Comparison of ENCODE assay signal across 10 cellular contexts in the genomic region with DNA sequence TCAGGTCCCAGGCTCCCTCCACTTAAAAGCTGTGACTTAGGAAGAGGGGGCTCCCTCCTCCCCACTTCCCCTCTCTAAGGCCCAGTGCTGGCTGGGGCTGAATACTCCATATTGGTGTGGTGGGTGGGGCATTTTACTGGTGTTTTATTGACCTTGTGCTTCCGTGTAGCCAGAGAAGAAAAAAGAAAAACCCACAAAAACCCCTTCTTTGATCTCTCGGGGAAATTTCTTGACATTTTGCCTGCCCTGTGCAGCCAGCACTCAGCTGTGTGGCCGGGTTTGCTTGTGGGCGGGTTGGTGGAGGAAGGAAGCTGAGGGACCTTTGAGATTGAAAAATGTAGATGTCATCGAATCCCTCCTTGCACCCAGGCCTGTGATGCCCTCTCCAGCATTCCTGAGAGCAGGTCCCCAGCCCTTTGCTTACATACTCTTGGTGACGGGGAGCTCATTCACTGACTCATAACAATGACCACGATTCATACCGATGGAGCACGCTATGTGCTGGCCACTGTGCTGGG. TPM values are rescaled to one million over a fixed set of nuclear protein-coding genes. Genes with fewer than 3 reads are reported as not detected.
DNase-seq lines count a peak whose midpoint lies in the region; ATAC-seq and TF ChIP-seq lines count a peak whose summit lies in the region.
"Had no signal": no experiment of that assay in that cellular context is flagged by ENCODE, and none has a peak within 500 bp of the region (broad histone marks: within the 10 kb centered on the region; RNA-seq: fewer than 3 reads in every experiment).

No MANE protein-coding gene starts in this region.

- H3K79me2 ChIP-seq in mammary epithelial cell (ENCODE audit: insufficient read depth, low read length): no peaks in the 10 kb centered on the region

- peak; percentile 18 for TF ChIP-seq POLR2A in GM15510 (IDR thresholded peaks at IDR 0.05; ENCODE audit: borderline replicate concordance, extremely low read depth, insufficient read length)

- peak overlapping the region; percentile 76 for H3K4me3 Mint-ChIP-seq in natural killer cell
- H3K4me3 Mint-ChIP-seq in glutamatergic neuron (ENCODE audit: unreplicated experiment): no peak overlapping the region
- H3K4me3 Mint-ChIP-seq: HFFc6 had no signal

- BruUV-seq in mammary epithelial cell (replicated peaks; lab: Mats Ljungman, UMichigan): no TSS peak

- peaks cover 0 to 3% of the 10 kb centered on the region in 2 donors for H3K9me3 Mint-ChIP-seq in natural killer cell
- H3K9me3 Mint-ChIP-seq in glutamatergic neuron (ENCODE audit: unreplicated experiment): peaks cover 5% of the 10 kb centered on the region

- no peak overlapping the region for H3K4me2 ChIP-seq in mammary epithelial cell (ENCODE audit: insufficient read depth, low read depth, low read length)

- no peaks in the 10 kb centered on the region for H3K9me3 ChIP-seq in mammary epithelial cell (replicated peaks; ENCODE audit: insufficient read depth, low read length)

- ATAC-seq in HG03354 (IDR thresholded peaks at IDR 0.05; ENCODE audit: poor library complexity, severe bottlenecking, unreplicated experiment) (peak; percentile 60), natural killer cell (peak; percentile 59 to 85 (median 72))

- no peaks in the 10 kb centered on the region for H4K20me1 ChIP-seq in mammary epithelial cell (ENCODE audit: insufficient read depth, low read length)

- 50% methylated on average over 8 of the region's 9 CpGs for WGBS in mammary epithelial cell (ENCODE audit: low coverage, missing lambda C conversion rate)

- no peak overlapping the region for H3K4me3 ChIP-seq in mammary epithelial cell (replicated peaks in 1 of 3; ENCODE audit: insufficient read depth in 1 of 3, low read depth in 2 of 3, low read length in 3 of 3)

- no peaks in the 10 kb centered on the region for H3K4me1 ChIP-seq in mammary epithelial cell (ENCODE audit: insufficient read depth, low read length)

- no peak overlapping the region for H2AFZ ChIP-seq in mammary epithelial cell (ENCODE audit: low read depth, low read length)

- H3K27ac ChIP-seq in mammary epithelial cell (ENCODE audit: insufficient read depth, low read depth, low read length): no peak overlapping the region
- H3K27ac ChIP-seq: VCaP had no signal

- no peaks in the 10 kb centered on the region for H3K27me3 ChIP-seq in mammary epithelial cell (ENCODE audit: insufficient read depth, low read length)

- DNase-seq in activated CD8-positive, alpha-beta memory T cell treated with anti-CD3 and anti-CD28 coated beads for 24 hours: peak; percentile 75
- DNase-seq in natural killer cell (peak; percentile 28), NCI-H446 (lab: John Stamatoyannopoulos, UW) (no peak), DMS153 treated with DMSO at 0.1 percent for 48 hours (lab: John Stamatoyannopoulos, UW; ENCODE audit: unreplicated experiment) (no peak), glutamatergic neuron (no peak), mammary epithelial cell (no peak)
- DNase-seq: HFFc6 had no signal

- no peaks in the 10 kb centered on the region for H3K36me3 Mint-ChIP-seq in natural killer cell
- peaks cover 12% of the 10 kb centered on the region for H3K36me3 Mint-ChIP-seq in glutamatergic neuron (ENCODE audit: unreplicated experiment)

- H3K36me3 ChIP-seq in mammary epithelial cell (ENCODE audit: insufficient read depth, low read length): no peaks in the 10 kb centered on the region

- no peak for TF ChIP-seq CTCF in natural killer cell (IDR thresholded peaks at IDR 0.05)
- TF ChIP-seq CTCF in glutamatergic neuron (IDR thresholded peaks at IDR 0.05; ENCODE audit: partially characterized antibody, unreplicated experiment): no peak
- no peak for TF ChIP-seq CTCF in mammary epithelial cell (conservative IDR thresholded peaks at IDR 0.05 in 1 of 2, IDR thresholded peaks at IDR 0.05 in 1 of 2; ENCODE audit: extremely low read depth in 1 of 2, insufficient read depth in 1 of 2, low read depth in 1 of 2, low read length in 2 of 2)

- no peak overlapping the region for H3K9ac ChIP-seq in mammary epithelial cell (ENCODE audit: insufficient read depth, low read length)

- dilution Hi-C loops in mammary epithelial cell (cut with HindIII; ENCODE audit: low sequenced_read_pairs): loop anchor here (5.0 kb wide), 1 partner anchor 51 kb away; no protein-coding TSS in a partner anchor

- H3K4me1 Mint-ChIP-seq in natural killer cell (peaks cover 41 to 49% of the 10 kb centered on the region in 2 donors), glutamatergic neuron (ENCODE audit: low read depth, unreplicated experiment) (no peaks in the 10 kb centered on the region)

- CTCF ChIA-PET in mammary epithelial cell (lab: Charles Lee; ENCODE audit: low non-redundant PET): no interaction called here

- in situ Hi-C loops in mammary epithelial cell (cut with MboI; ENCODE audit: low sequenced_read_pairs in 2 of 2): no loop called here

- H3K27ac Mint-ChIP-seq in natural killer cell (peak overlapping the region; percentile 89 to 91), glutamatergic neuron (ENCODE audit: unreplicated experiment) (no peak overlapping the region)
- H3K27ac Mint-ChIP-seq: HFFc6 had no signal

- no peaks in the 10 kb centered on the region for H3K27me3 Mint-ChIP-seq in natural killer cell (ENCODE audit: low read depth in 2 of 2)
- peaks cover 3% of the 10 kb centered on the region for H3K27me3 Mint-ChIP-seq in glutamatergic neuron (ENCODE audit: unreplicated experiment)

- intact Hi-C loops in natural killer cell (cut with micrococcal nuclease): no loop called here
- intact Hi-C loops in mammary epithelial cell (cut with micrococcal nuclease): no loop called here

RNA-seq across cellular contexts. Expression of gene TNFRSF8, which starts 24.8 kb away (rescaled TPM):
- 1 to 10 TPM in 1 of 3 donors, under 1 TPM in 2; 0.34 to 1.7 (median 0.50) TPM for total RNA-seq in natural killer cell
- not detected for total RNA-seq in glutamatergic neuron (ENCODE audit: unreplicated experiment)
- not detected for total RNA-seq in mammary epithelial cell
- 0.08 TPM for polyA plus RNA-seq in mammary epithelial cell
- not detected for polyA minus RNA-seq in mammary epithelial cell

Comparison
In these comparisons a context has a peak if more than half of its experiments do, and no peak if none do; other contexts are left out.
1. DNase-seq: peak in activated CD8-positive, alpha-beta memory T cell treated with anti-CD3 and anti-CD28 coated beads for 24 hours (single experiment) and natural killer cell (single experiment); none in NCI-H446 (0 of 2), DMS153 treated with DMSO at 0.1 percent for 48 hours (single experiment), glutamatergic neuron (single experiment) and mammary epithelial cell (single experiment).